Comparison of ENCODE assay signal across 8 cellular contexts in genomic region chr12:105107176-105107496, GRCh38. TPM values are rescaled to one million over a fixed set of nuclear protein-coding genes. Genes with fewer than 3 reads are reported as not detected.
DNase-seq lines count a peak whose midpoint lies in the region; ATAC-seq and TF ChIP-seq lines count a peak whose summit lies in the region.

No MANE protein-coding gene starts in this region.

- intact Hi-C loops in Right ventricle myocardium superior (cut with DNase I), result no loop called here

- H3K4me1 ChIP-seq in rectal smooth muscle tissue (ENCODE audit: control insufficient read depth, insufficient read depth, low read length), result peaks cover 11% of the 10 kb centered on the region

- H3K27ac ChIP-seq in rectal smooth muscle tissue (ENCODE audit: low read depth, low read length), result peak overlapping the region; percentile 84

- TF ChIP-seq CTCF in WTC11 (IDR thresholded peaks at IDR 0.05), result no peak

- H3K4me3 ChIP-seq in rectal smooth muscle tissue (ENCODE audit: low read length), result peak overlapping the region; percentile 66

- peak; percentile 44 for DNase-seq in DMS79 (lab: John Stamatoyannopoulos, UW)
- no peak for DNase-seq in WTC11 (ENCODE audit: low spot score)
- DNase-seq in Right ventricle myocardium superior, result no peak
- no peak for DNase-seq in GM19240 (ENCODE audit: insufficient read length, low spot score)
- DNase-seq in NCI-H1048 (lab: John Stamatoyannopoulos, UW), result no peak

- H3K36me3 Mint-ChIP-seq in WTC11, result peaks cover 4% of the 10 kb centered on the region

- peaks cover 5% of the 10 kb centered on the region for H3K9me3 Mint-ChIP-seq in WTC11

- peaks cover 9% of the 10 kb centered on the region for H3K27me3 Mint-ChIP-seq in WTC11 (ENCODE audit: low read depth)

- POLR2A ChIA-PET in WTC11 (lab: Charles Lee), result interaction anchor here (0.5 to 1.9 kb wide), 6 partner anchors 10 to 1177 kb away, joined by 5 to 9 read pairs (median 6); partner anchors contain the start of gene ALDH1L2

- ATAC-seq in GM19455 (IDR thresholded peaks at IDR 0.05; ENCODE audit: unreplicated experiment) (peak; percentile 15), HG03565 (IDR thresholded peaks at IDR 0.05; ENCODE audit: unreplicated experiment) (peak; percentile 7), WTC11 (peak; percentile 28), Right ventricle myocardium superior (ENCODE audit: poor library complexity) (peak; percentile 61)

- CTCF ChIA-PET in WTC11 (lab: Charles Lee), result interaction anchor here (0.9 kb wide), 1 partner anchor 54 kb away, joined by 3 read pairs; no protein-coding TSS in a partner anchor

- H3K27me3 ChIP-seq in rectal smooth muscle tissue (ENCODE audit: control insufficient read depth, insufficient read depth, low read length), result no peaks in the 10 kb centered on the region

- peaks cover 3% of the 10 kb centered on the region for H3K36me3 ChIP-seq in rectal smooth muscle tissue (ENCODE audit: control insufficient read depth, insufficient read depth, low read length)

- peaks cover 45% of the 10 kb centered on the region for H3K4me1 Mint-ChIP-seq in WTC11

- peak overlapping the region; percentile 97 for H3K27ac Mint-ChIP-seq in WTC11

- peak overlapping the region; percentile 96 for H3K4me3 Mint-ChIP-seq in WTC11

- H3K9ac ChIP-seq in rectal smooth muscle tissue (ENCODE audit: low read length), result peak overlapping the region; percentile 35

TF ChIP-seq in WTC11, 78 proteins besides CTCF, POLR2A, EP300 and RAD21:
- TF ChIP-seq ZNF512 (CRISPR knock-in tag; IDR thresholded peaks at IDR 0.05; ENCODE audit: borderline replicate concordance), result no peak
- no peak for TF ChIP-seq ZNF263 (CRISPR knock-in tag; IDR thresholded peaks at IDR 0.05; ENCODE audit: low read depth)
- no peak for TF ChIP-seq ZNF219 (CRISPR knock-in tag; IDR thresholded peaks at IDR 0.05; ENCODE audit: borderline replicate concordance)
- TF ChIP-seq ZNF416 (CRISPR knock-in tag; IDR thresholded peaks at IDR 0.05), result no peak
- no peak for TF ChIP-seq CREM (CRISPR knock-in tag; IDR thresholded peaks at IDR 0.05)
- no peak for TF ChIP-seq NFATC4 (CRISPR knock-in tag; IDR thresholded peaks at IDR 0.05)
- no peak for TF ChIP-seq NFE2L1 (CRISPR knock-in tag; IDR thresholded peaks at IDR 0.05)
- no peak for TF ChIP-seq KAT7 (CRISPR knock-in tag; IDR thresholded peaks at IDR 0.05; ENCODE audit: borderline replicate concordance)
- TF ChIP-seq, protein P1, sequence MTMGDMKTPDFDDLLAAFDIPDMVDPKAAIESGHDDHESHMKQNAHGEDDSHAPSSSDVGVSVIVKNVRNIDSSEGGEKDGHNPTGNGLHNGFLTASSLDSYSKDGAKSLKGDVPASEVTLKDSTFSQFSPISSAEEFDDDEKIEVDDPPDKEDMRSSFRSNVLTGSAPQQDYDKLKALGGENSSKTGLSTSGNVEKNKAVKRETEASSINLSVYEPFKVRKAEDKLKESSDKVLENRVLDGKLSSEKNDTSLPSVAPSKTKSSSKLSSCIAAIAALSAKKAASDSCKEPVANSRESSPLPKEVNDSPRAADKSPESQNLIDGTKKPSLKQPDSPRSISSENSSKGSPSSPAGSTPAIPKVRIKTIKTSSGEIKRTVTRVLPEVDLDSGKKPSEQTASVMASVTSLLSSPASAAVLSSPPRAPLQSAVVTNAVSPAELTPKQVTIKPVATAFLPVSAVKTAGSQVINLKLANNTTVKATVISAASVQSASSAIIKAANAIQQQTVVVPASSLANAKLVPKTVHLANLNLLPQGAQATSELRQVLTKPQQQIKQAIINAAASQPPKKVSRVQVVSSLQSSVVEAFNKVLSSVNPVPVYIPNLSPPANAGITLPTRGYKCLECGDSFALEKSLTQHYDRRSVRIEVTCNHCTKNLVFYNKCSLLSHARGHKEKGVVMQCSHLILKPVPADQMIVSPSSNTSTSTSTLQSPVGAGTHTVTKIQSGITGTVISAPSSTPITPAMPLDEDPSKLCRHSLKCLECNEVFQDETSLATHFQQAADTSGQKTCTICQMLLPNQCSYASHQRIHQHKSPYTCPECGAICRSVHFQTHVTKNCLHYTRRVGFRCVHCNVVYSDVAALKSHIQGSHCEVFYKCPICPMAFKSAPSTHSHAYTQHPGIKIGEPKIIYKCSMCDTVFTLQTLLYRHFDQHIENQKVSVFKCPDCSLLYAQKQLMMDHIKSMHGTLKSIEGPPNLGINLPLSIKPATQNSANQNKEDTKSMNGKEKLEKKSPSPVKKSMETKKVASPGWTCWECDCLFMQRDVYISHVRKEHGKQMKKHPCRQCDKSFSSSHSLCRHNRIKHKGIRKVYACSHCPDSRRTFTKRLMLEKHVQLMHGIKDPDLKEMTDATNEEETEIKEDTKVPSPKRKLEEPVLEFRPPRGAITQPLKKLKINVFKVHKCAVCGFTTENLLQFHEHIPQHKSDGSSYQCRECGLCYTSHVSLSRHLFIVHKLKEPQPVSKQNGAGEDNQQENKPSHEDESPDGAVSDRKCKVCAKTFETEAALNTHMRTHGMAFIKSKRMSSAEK (CRISPR knock-in tag; IDR thresholded peaks at IDR 0.05; ENCODE audit: borderline replicate concordance), result no peak
- TF ChIP-seq, protein P2, sequence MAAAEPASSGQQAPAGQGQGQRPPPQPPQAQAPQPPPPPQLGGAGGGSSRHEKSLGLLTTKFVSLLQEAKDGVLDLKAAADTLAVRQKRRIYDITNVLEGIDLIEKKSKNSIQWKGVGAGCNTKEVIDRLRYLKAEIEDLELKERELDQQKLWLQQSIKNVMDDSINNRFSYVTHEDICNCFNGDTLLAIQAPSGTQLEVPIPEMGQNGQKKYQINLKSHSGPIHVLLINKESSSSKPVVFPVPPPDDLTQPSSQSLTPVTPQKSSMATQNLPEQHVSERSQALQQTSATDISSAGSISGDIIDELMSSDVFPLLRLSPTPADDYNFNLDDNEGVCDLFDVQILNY (CRISPR knock-in tag; IDR thresholded peaks at IDR 0.05), result no peak
- TF ChIP-seq, protein P3, sequence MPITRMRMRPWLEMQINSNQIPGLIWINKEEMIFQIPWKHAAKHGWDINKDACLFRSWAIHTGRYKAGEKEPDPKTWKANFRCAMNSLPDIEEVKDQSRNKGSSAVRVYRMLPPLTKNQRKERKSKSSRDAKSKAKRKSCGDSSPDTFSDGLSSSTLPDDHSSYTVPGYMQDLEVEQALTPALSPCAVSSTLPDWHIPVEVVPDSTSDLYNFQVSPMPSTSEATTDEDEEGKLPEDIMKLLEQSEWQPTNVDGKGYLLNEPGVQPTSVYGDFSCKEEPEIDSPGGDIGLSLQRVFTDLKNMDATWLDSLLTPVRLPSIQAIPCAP (CRISPR knock-in tag; IDR thresholded peaks at IDR 0.05), result no peak
- TF ChIP-seq RORB (CRISPR knock-in tag; IDR thresholded peaks at IDR 0.05), result no peak
- TF ChIP-seq NFYB (CRISPR knock-in tag; conservative IDR thresholded peaks at IDR 0.05; ENCODE audit: low read depth), result no peak
- TF ChIP-seq, protein P4, sequence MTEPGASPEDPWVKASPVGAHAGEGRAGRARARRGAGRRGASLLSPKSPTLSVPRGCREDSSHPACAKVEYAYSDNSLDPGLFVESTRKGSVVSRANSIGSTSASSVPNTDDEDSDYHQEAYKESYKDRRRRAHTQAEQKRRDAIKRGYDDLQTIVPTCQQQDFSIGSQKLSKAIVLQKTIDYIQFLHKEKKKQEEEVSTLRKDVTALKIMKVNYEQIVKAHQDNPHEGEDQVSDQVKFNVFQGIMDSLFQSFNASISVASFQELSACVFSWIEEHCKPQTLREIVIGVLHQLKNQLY (CRISPR knock-in tag; IDR thresholded peaks at IDR 0.05), result no peak
- TF ChIP-seq, protein P5, sequence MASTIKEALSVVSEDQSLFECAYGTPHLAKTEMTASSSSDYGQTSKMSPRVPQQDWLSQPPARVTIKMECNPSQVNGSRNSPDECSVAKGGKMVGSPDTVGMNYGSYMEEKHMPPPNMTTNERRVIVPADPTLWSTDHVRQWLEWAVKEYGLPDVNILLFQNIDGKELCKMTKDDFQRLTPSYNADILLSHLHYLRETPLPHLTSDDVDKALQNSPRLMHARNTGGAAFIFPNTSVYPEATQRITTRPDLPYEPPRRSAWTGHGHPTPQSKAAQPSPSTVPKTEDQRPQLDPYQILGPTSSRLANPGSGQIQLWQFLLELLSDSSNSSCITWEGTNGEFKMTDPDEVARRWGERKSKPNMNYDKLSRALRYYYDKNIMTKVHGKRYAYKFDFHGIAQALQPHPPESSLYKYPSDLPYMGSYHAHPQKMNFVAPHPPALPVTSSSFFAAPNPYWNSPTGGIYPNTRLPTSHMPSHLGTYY (CRISPR knock-in tag; IDR thresholded peaks at IDR 0.05), result no peak
- TF ChIP-seq, protein P6, sequence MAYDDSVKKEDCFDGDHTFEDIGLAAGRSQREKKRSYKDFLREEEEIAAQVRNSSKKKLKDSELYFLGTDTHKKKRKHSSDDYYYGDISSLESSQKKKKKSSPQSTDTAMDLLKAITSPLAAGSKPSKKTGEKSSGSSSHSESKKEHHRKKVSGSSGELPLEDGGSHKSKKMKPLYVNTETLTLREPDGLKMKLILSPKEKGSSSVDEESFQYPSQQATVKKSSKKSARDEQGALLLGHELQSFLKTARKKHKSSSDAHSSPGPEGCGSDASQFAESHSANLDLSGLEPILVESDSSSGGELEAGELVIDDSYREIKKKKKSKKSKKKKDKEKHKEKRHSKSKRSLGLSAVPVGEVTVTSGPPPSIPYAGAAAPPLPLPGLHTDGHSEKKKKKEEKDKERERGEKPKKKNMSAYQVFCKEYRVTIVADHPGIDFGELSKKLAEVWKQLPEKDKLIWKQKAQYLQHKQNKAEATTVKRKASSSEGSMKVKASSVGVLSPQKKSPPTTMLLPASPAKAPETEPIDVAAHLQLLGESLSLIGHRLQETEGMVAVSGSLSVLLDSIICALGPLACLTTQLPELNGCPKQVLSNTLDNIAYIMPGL (CRISPR knock-in tag; IDR thresholded peaks at IDR 0.05), result no peak
- TF ChIP-seq ZNF121 (CRISPR knock-in tag; IDR thresholded peaks at IDR 0.05), result no peak

RNA-seq across cellular contexts. Expression of gene WASHC4, which starts 0.4 kb away (rescaled TPM):
- total RNA-seq in WTC11 (2021) (40.4 to 43.4 TPM (median 42.9 TPM) in 3 replicates), Right ventricle myocardium superior (23.7 TPM)

RNA-seq across cellular contexts. Expression of gene ALDH1L2, which starts 22.9 kb away (rescaled TPM):
- total RNA-seq in WTC11 (2021) (3.5 to 7.7 TPM (median 5.5 TPM) in 3 replicates), Right ventricle myocardium superior (1.3 TPM)

Comparison
In these comparisons a context has a peak if more than half of its experiments do, and no peak if none do; other contexts are left out.
1. ATAC-seq: peak in every context shown above with its lines; median percentile 61 in Right ventricle myocardium superior; 28 in WTC11; 15 in GM19455; 7 in HG03565.